1 cellular context compared by ENCODE assay signal in genomic region chr17:76452102-76452645, GRCh38.
TF ChIP-seq lines count a peak whose summit lies in the region.

No MANE protein-coding gene starts in this region.

TF ChIP-seq in HepG2, 621 proteins besides CTCF, POLR2A, EP300 and RAD21 (continued from another document):
- TF ChIP-seq HOMEZ (CRISPR knock-in tag; IDR thresholded peaks at IDR 0.05; ENCODE audit: low read depth), result no peak
- TF ChIP-seq NKX3-1 (CRISPR knock-in tag; IDR thresholded peaks at IDR 0.05), result peak; percentile 50; the same call in 1 of the 2 replicates
- TF ChIP-seq SALL1 (CRISPR knock-in tag; IDR thresholded peaks at IDR 0.05), result 0 out of 2 replicates have a peak, but pooled peaks have one; percentile 28
- no peak for TF ChIP-seq RBAK (CRISPR knock-in tag; IDR thresholded peaks at IDR 0.05)
- TF ChIP-seq HIC2 (CRISPR knock-in tag; IDR thresholded peaks at IDR 0.05; ENCODE audit: low read depth), result 0 out of 2 replicates have a peak, but pooled peaks have one; percentile 28
- TF ChIP-seq ETS1 (CRISPR knock-in tag; IDR thresholded peaks at IDR 0.05), result peak; percentile 65; the same call in 1 of the 2 replicates
- TF ChIP-seq KMT2B (CRISPR knock-in tag; IDR thresholded peaks at IDR 0.05), result peak; percentile 52; the same call in 1 of the 2 replicates
- 0 out of 2 replicates have a peak, but pooled peaks have one; percentile 17 for TF ChIP-seq MEF2D (CRISPR knock-in tag; IDR thresholded peaks at IDR 0.05)
- TF ChIP-seq UBTF (CRISPR knock-in tag; IDR thresholded peaks at IDR 0.05), result no peak
- 0 out of 2 replicates have a peak, but pooled peaks have one; percentile 74 for TF ChIP-seq TIGD3 (CRISPR knock-in tag; IDR thresholded peaks at IDR 0.05; ENCODE audit: borderline replicate concordance)
- TF ChIP-seq RBFOX2 (IDR thresholded peaks at IDR 0.05; ENCODE audit: low read depth, low read length), result no peak
- peak; percentile 42; the same call in 1 of the 2 replicates for TF ChIP-seq SMAD3 (CRISPR knock-in tag; IDR thresholded peaks at IDR 0.05)
- TF ChIP-seq ZNF160 (CRISPR knock-in tag; IDR thresholded peaks at IDR 0.05), result 0 out of 2 replicates have a peak, but pooled peaks have one; percentile 16
- TF ChIP-seq ZFP90 (CRISPR knock-in tag; IDR thresholded peaks at IDR 0.05; ENCODE audit: borderline replicate concordance), result 0 out of 2 replicates have a peak, but pooled peaks have one; percentile 7
- TF ChIP-seq MLXIP (CRISPR knock-in tag; IDR thresholded peaks at IDR 0.05; ENCODE audit: borderline replicate concordance), result 0 out of 2 replicates have a peak, but pooled peaks have one; percentile 2
- no peak for TF ChIP-seq ZNF841 (CRISPR knock-in tag; IDR thresholded peaks at IDR 0.05; ENCODE audit: borderline replicate concordance)
- TF ChIP-seq ZNF747 (CRISPR knock-in tag; IDR thresholded peaks at IDR 0.05; ENCODE audit: borderline replicate concordance), result 0 out of 2 replicates have a peak, but pooled peaks have one; percentile 19
- no peak for TF ChIP-seq NR2F2 (IDR thresholded peaks at IDR 0.05; ENCODE audit: borderline replicate concordance, low read depth)
- no peak for TF ChIP-seq ZBTB20 (CRISPR knock-in tag; IDR thresholded peaks at IDR 0.05; ENCODE audit: borderline replicate concordance, low read depth)
- TF ChIP-seq HOXA5 (CRISPR knock-in tag; IDR thresholded peaks at IDR 0.05), result 0 out of 2 replicates have a peak, but pooled peaks have one; percentile 35
- TF ChIP-seq PRDM15 (CRISPR knock-in tag; IDR thresholded peaks at IDR 0.05), result 0 out of 2 replicates have a peak, but pooled peaks have one; percentile 14
- TF ChIP-seq ISL2 (CRISPR knock-in tag; IDR thresholded peaks at IDR 0.05), result 0 out of 2 replicates have a peak, but pooled peaks have one; percentile 13
- peak; percentile 21; the same call in 1 of the 2 replicates for TF ChIP-seq HOXD1 (CRISPR knock-in tag; IDR thresholded peaks at IDR 0.05)
- no peak for TF ChIP-seq ZBTB46 (CRISPR knock-in tag; IDR thresholded peaks at IDR 0.05; ENCODE audit: borderline replicate concordance)
- 0 out of 2 replicates have a peak, but pooled peaks have one; percentile 12 for TF ChIP-seq NFKBIZ (CRISPR knock-in tag; IDR thresholded peaks at IDR 0.05)
- TF ChIP-seq ZNF232 (CRISPR knock-in tag; IDR thresholded peaks at IDR 0.05; ENCODE audit: borderline replicate concordance), result 0 out of 2 replicates have a peak, but pooled peaks have one; percentile 35
- no peak; the same call in 1 of the 2 replicates for TF ChIP-seq ZNF546 (CRISPR knock-in tag; conservative IDR thresholded peaks at IDR 0.05)
- TF ChIP-seq ATF2 (CRISPR knock-in tag; IDR thresholded peaks at IDR 0.05), result no peak
- 0 out of 2 replicates have a peak, but pooled peaks have one; percentile 12 for TF ChIP-seq CERS6 (CRISPR knock-in tag; IDR thresholded peaks at IDR 0.05)
- TF ChIP-seq ZNF441 (CRISPR knock-in tag; IDR thresholded peaks at IDR 0.05; ENCODE audit: borderline replicate concordance), result no peak
- TF ChIP-seq ZNF317 (CRISPR knock-in tag; IDR thresholded peaks at IDR 0.05), result peak; percentile 36; the same call in 1 of the 2 replicates
- TF ChIP-seq SAP130 (CRISPR knock-in tag; IDR thresholded peaks at IDR 0.05; ENCODE audit: low read depth), result peak; percentile 8; the same call in 1 of the 2 replicates
